12 cellular contexts compared by ENCODE assay signal in the genomic region with DNA sequence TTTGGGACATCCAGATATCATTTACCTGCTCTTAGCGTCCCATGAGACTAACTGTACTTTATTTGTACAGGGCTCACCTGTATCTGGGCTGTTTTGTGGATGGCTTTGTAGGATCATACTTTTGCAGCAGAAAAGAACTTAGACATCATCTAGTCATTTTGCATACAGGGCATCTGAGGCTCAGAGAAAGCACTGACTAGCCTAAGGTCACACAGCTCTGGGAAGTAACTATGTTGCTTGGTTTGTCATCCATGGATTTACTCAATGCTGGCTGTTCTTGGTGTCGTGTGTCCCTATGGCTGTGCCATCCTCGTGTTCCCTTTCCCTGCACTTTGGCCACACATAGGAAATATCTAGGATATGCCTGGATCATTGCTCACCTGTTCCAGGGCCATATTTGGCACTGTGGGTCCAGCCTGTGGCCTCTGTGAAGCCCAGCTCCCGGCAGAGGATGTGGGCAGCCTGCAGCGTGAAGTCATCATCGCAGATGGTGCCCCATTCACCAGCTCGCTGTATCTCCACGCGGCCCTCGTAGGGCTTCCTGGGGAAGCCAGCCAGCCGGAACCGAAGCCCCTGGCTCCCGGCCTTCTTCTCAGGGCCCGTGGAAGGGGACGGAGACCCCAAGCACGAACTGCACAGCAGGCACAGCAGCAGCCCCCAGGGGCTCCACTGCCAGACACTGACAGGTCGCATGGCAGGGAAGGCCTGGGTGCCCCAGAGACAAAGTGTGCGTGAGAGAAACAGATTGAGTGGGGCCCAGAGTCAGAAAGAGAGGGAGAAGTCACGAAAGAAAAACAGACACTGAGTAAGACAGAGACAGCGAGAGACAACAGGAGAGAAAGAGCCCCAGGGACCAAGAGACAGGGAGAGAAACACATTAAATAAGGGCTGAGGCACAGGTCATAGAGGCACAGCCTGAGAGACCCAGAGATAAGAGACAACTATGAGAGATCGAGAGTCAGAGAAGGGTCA. TPM values are rescaled to one million over a fixed set of nuclear protein-coding genes. Genes with fewer than 3 reads are reported as not detected.
DNase-seq lines count a peak whose midpoint lies in the region; ATAC-seq lines count a peak whose summit lies in the region.
"Had no signal": no experiment of that assay in that cellular context is flagged by ENCODE, and none has a peak within 500 bp of the region (broad histone marks: within the 10 kb centered on the region; RNA-seq: fewer than 3 reads in every experiment).

No MANE protein-coding gene starts in this region.

- intact Hi-C loops in CD4-positive, alpha-beta memory T cell (cut with micrococcal nuclease) = loop anchor here (10.0 kb wide), 1 partner anchor 157 kb away; no protein-coding TSS in a partner anchor
- intact Hi-C loops in activated T-helper 2 cell treated with anti-CD3 and anti-CD28 coated beads, Interferon-gamma antibody, Interleukin-2, Interleukin-4, amounts not matched to agents 10 μg/mL and 5 μg/mL and 100 μg/mL, durations not matched to agents 14 hours and 24 hours and 36 hours (cut with micrococcal nuclease) = no loop called here

- H3K36me3 ChIP-seq in CD4-positive, alpha-beta memory T cell (ENCODE audit: insufficient read depth, low read length) = no peaks in the 10 kb centered on the region
- H3K36me3 ChIP-seq: gastrocnemius medialis had no signal

- no peak overlapping the region for H3K27ac ChIP-seq in CD4-positive, alpha-beta memory T cell (ENCODE audit: low read depth, low read length)

- peaks cover 23 to 35% of the 10 kb centered on the region in 2 donors for H3K27me3 Mint-ChIP-seq in CD4-positive, alpha-beta memory T cell
- H3K27me3 Mint-ChIP-seq in activated T-helper 2 cell treated with anti-CD3 and anti-CD28 coated beads, Interferon-gamma antibody, Interleukin-2, Interleukin-4, amounts not matched to agents 10 μg/mL and 5 μg/mL and 100 μg/mL, durations not matched to agents 14 hours and 24 hours and 36 hours (ENCODE audit: low read depth) = peaks cover 11% of the 10 kb centered on the region
- H3K27me3 Mint-ChIP-seq in naive B cell = peaks cover 18 to 33% (median 31%) of the 10 kb centered on the region in 3 donors

- H3K4me1 Mint-ChIP-seq in CD4-positive, alpha-beta memory T cell = peaks cover 10 to 41% (median 26%) of the 10 kb centered on the region in 4 donors
- H3K4me1 Mint-ChIP-seq in activated T-helper 2 cell treated with anti-CD3 and anti-CD28 coated beads, Interferon-gamma antibody, Interleukin-2, Interleukin-4, amounts not matched to agents 10 μg/mL and 5 μg/mL and 100 μg/mL, durations not matched to agents 14 hours and 24 hours and 36 hours (ENCODE audit: low read depth) = peaks cover 37% of the 10 kb centered on the region
- H3K4me1 Mint-ChIP-seq in naive B cell = peaks cover 33 to 44% (median 37%) of the 10 kb centered on the region in 3 donors

- H3K36me3 Mint-ChIP-seq in CD4-positive, alpha-beta memory T cell = peaks cover 0 to 20% of the 10 kb centered on the region in 2 donors
- H3K36me3 Mint-ChIP-seq in activated T-helper 2 cell treated with anti-CD3 and anti-CD28 coated beads, Interferon-gamma antibody, Interleukin-2, Interleukin-4, amounts not matched to agents 10 μg/mL and 5 μg/mL and 100 μg/mL, durations not matched to agents 14 hours and 24 hours and 36 hours (ENCODE audit: low read depth) = peaks cover 22% of the 10 kb centered on the region
- H3K36me3 Mint-ChIP-seq in naive B cell = no peaks in the 10 kb centered on the region

- no peak overlapping the region for H3K4me3 ChIP-seq in CD4-positive, alpha-beta memory T cell (ENCODE audit: low read length in 2 of 2)

- no peak for DNase-seq in CD4-positive, alpha-beta memory T cell
- no peak for DNase-seq in activated T-helper 2 cell treated with anti-CD3 and anti-CD28 coated beads, Interferon-gamma antibody, Interleukin-2, Interleukin-4, amounts not matched to agents 10 μg/mL and 5 μg/mL and 100 μg/mL, durations not matched to agents 14 hours and 24 hours and 36 hours (ENCODE audit: low spot score)
- DNase-seq in naive B cell (no peak), glomerular visceral epithelial cell (ENCODE audit: extremely low spot score) (no peak), 8988T (no peak), foreskin melanocyte (no peak)
- DNase-seq: activated naive CD4-positive, alpha-beta T cell; gastrocnemius medialis; NCI-H1105 treated with DMSO at 0.1 percent for 48 hours had no signal

- POLR2A ChIA-PET in CD4-positive, alpha-beta memory T cell (lab: Charles Lee; ENCODE audit: partially characterized antibody) = interaction anchor here (0.8 to 0.9 kb wide), 2 partner anchors 36 to 70 kb away, joined by 3 read pairs; partner anchors contain the start of genes CCDC142 and TTC31

- peaks cover 28% of the 10 kb centered on the region for H3K27me3 ChIP-seq in CD4-positive, alpha-beta memory T cell (ENCODE audit: insufficient read depth, low read length)

- ATAC-seq in GM18498 (IDR thresholded peaks at IDR 0.05; ENCODE audit: unreplicated experiment) = peak; percentile 13
- no peak for ATAC-seq in naive B cell (ENCODE audit: low read depth in 2 of 2)
- no peak for ATAC-seq in GM18868 (IDR thresholded peaks at IDR 0.05; ENCODE audit: unreplicated experiment)
- ATAC-seq: gastrocnemius medialis had no signal

- H3K4me1 ChIP-seq in CD4-positive, alpha-beta memory T cell (ENCODE audit: insufficient read depth, low read length) = peaks cover 29% of the 10 kb centered on the region

- H3K27ac Mint-ChIP-seq in CD4-positive, alpha-beta memory T cell = peak overlapping the region in 4 of 7 donors; percentile 21 to 90 (median 76)
- H3K27ac Mint-ChIP-seq in activated T-helper 2 cell treated with anti-CD3 and anti-CD28 coated beads, Interferon-gamma antibody, Interleukin-2, Interleukin-4, amounts not matched to agents 10 μg/mL and 5 μg/mL and 100 μg/mL, durations not matched to agents 14 hours and 24 hours and 36 hours = peak overlapping the region; percentile 26
- peak overlapping the region in 5 of 6 donors; percentile 9 to 88 (median 46) for H3K27ac Mint-ChIP-seq in naive B cell

- peaks cover 0 to 2% (median 0%) of the 10 kb centered on the region in 8 donors for H3K9me3 Mint-ChIP-seq in CD4-positive, alpha-beta memory T cell
- no peaks in the 10 kb centered on the region for H3K9me3 Mint-ChIP-seq in activated T-helper 2 cell treated with anti-CD3 and anti-CD28 coated beads, Interferon-gamma antibody, Interleukin-2, Interleukin-4, amounts not matched to agents 10 μg/mL and 5 μg/mL and 100 μg/mL, durations not matched to agents 14 hours and 24 hours and 36 hours
- H3K9me3 Mint-ChIP-seq in naive B cell = no peaks in the 10 kb centered on the region

- peak overlapping the region in 7 of 8 donors; percentile 9 to 82 (median 67) for H3K4me3 Mint-ChIP-seq in CD4-positive, alpha-beta memory T cell
- peak overlapping the region; percentile 30 for H3K4me3 Mint-ChIP-seq in activated T-helper 2 cell treated with anti-CD3 and anti-CD28 coated beads, Interferon-gamma antibody, Interleukin-2, Interleukin-4, amounts not matched to agents 10 μg/mL and 5 μg/mL and 100 μg/mL, durations not matched to agents 14 hours and 24 hours and 36 hours (ENCODE audit: low read depth)
- peak overlapping the region; percentile 13 to 97 (median 60) for H3K4me3 Mint-ChIP-seq in naive B cell

- no peaks in the 10 kb centered on the region for H3K9me3 ChIP-seq in CD4-positive, alpha-beta memory T cell (ENCODE audit: control insufficient read depth in 1 of 2, low read length in 2 of 2)
- H3K9me3 ChIP-seq: gastrocnemius medialis had no signal

- CTCF ChIA-PET in CD4-positive, alpha-beta memory T cell (lab: Charles Lee; ENCODE audit: partially characterized antibody) = no interaction called here

RNA-seq across cellular contexts. Expression of gene LOXL3, which starts 1.5 kb away (rescaled TPM):
- under 1 TPM; 0.25 to 0.32 TPM for total RNA-seq in CD4-positive, alpha-beta memory T cell
- polyA plus RNA-seq in CD4-positive, alpha-beta memory T cell = not detected
- total RNA-seq in activated T-helper 2 cell treated with anti-CD3 and anti-CD28 coated beads, Interferon-gamma antibody, Interleukin-2, Interleukin-4, amounts not matched to agents 10 μg/mL and 5 μg/mL and 100 μg/mL, durations not matched to agents 14 hours and 24 hours and 36 hours = 1.7 and 2.1 TPM in 2 replicates
- polyA plus RNA-seq in naive B cell (ENCODE audit: low read depth in 6 of 6) = under 1 TPM in 2 of 6 donors, not detected in 4; 0.25 to 0.29 TPM

RNA-seq across cellular contexts. Expression of gene DOK1, which starts 2.3 kb away (rescaled TPM):
- 10 to 100 TPM; 34.8 to 35.7 TPM for total RNA-seq in CD4-positive, alpha-beta memory T cell
- 10 to 100 TPM; 14.2 to 26.8 TPM for polyA plus RNA-seq in CD4-positive, alpha-beta memory T cell
- 41.0 and 41.4 TPM in 2 replicates for total RNA-seq in activated T-helper 2 cell treated with anti-CD3 and anti-CD28 coated beads, Interferon-gamma antibody, Interleukin-2, Interleukin-4, amounts not matched to agents 10 μg/mL and 5 μg/mL and 100 μg/mL, durations not matched to agents 14 hours and 24 hours and 36 hours
- polyA plus RNA-seq in naive B cell (ENCODE audit: low read depth in 6 of 6) = 10 to 100 TPM; 21.2 to 44.1 (median 34.3) TPM

RNA-seq across cellular contexts. Expression of gene HTRA2, which starts 22.5 kb away (rescaled TPM):
- 10 to 100 TPM; 39.8 to 41.1 TPM for total RNA-seq in CD4-positive, alpha-beta memory T cell
- 10 to 100 TPM; 22.0 to 25.7 TPM for polyA plus RNA-seq in CD4-positive, alpha-beta memory T cell
- total RNA-seq in activated T-helper 2 cell treated with anti-CD3 and anti-CD28 coated beads, Interferon-gamma antibody, Interleukin-2, Interleukin-4, amounts not matched to agents 10 μg/mL and 5 μg/mL and 100 μg/mL, durations not matched to agents 14 hours and 24 hours and 36 hours = 61.5 and 64.1 TPM in 2 replicates
- polyA plus RNA-seq in naive B cell (ENCODE audit: low read depth in 6 of 6) = 10 to 100 TPM; 33.0 to 52.0 (median 44.7) TPM

RNA-seq across cellular contexts. Expression of gene AUP1, which starts 22.7 kb away (rescaled TPM):
- 100 to 1,000 TPM; 153 to 158 TPM for total RNA-seq in CD4-positive, alpha-beta memory T cell
- 100 to 1,000 TPM in 1 of 2 donors, 10 to 100 TPM in 1; 91.3 to 123 TPM for polyA plus RNA-seq in CD4-positive, alpha-beta memory T cell
- total RNA-seq in activated T-helper 2 cell treated with anti-CD3 and anti-CD28 coated beads, Interferon-gamma antibody, Interleukin-2, Interleukin-4, amounts not matched to agents 10 μg/mL and 5 μg/mL and 100 μg/mL, durations not matched to agents 14 hours and 24 hours and 36 hours = 155 TPM in 2 replicates
- 100 to 1,000 TPM in 3 of 6 donors, 10 to 100 TPM in 3; 83.3 to 155 (median 99.9) TPM for polyA plus RNA-seq in naive B cell (ENCODE audit: low read depth in 6 of 6)

RNA-seq across cellular contexts. Expression of gene DQX1, which starts 26.2 kb away (rescaled TPM):
- total RNA-seq in CD4-positive, alpha-beta memory T cell = under 1 TPM; 0.35 to 0.44 TPM
- polyA plus RNA-seq in CD4-positive, alpha-beta memory T cell = not detected
- total RNA-seq in activated T-helper 2 cell treated with anti-CD3 and anti-CD28 coated beads, Interferon-gamma antibody, Interleukin-2, Interleukin-4, amounts not matched to agents 10 μg/mL and 5 μg/mL and 100 μg/mL, durations not matched to agents 14 hours and 24 hours and 36 hours = 0.39 and 0.94 TPM in 2 replicates
- polyA plus RNA-seq in naive B cell (ENCODE audit: low read depth in 6 of 6) = not detected
- total RNA-seq: omental fat pad had no signal

Comparison
In these comparisons a context has a peak if more than half of its experiments do, and no peak if none do; other contexts are left out.
1. H3K27ac Mint-ChIP-seq: peak in every context shown above with its lines; median percentile 76 in CD4-positive, alpha-beta memory T cell; 46 in naive B cell; 26 in activated T-helper 2 cell treated with anti-CD3 and anti-CD28 coated beads, Interferon-gamma antibody, Interleukin-2, Interleukin-4, amounts not matched to agents 10 μg/mL and 5 μg/mL and 100 μg/mL, durations not matched to agents 14 hours and 24 hours and 36 hours.